Comparison of ENCODE assay signal across 8 cellular contexts in the genomic region with DNA sequence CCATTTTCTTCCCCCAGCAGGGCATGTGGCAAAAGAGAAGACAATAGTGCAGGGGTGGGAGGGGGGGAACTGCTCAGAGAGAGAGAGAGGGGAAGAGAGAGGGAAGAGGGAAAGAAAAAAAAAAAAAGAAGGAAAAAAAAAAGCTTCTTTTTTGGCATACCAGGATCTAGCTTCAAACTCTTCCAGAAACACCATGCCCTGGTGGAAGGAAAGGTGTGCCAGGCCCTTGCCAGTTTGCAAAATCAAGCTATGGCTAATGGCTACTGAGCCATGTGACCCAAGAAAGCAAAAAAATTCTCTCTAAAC. TPM values are rescaled to one million over a fixed set of nuclear protein-coding genes. Genes with fewer than 3 reads are reported as not detected.
A peak's percentile ranks its signal among the peaks of the same experiment; 100 is the strongest.
DNase-seq lines count a peak whose midpoint lies in the region; ATAC-seq and TF ChIP-seq lines count a peak whose summit lies in the region.

No MANE protein-coding gene starts in this region.

- peaks cover 47% of the 10 kb centered on the region for H3K4me1 ChIP-seq in HEK293 (ENCODE audit: control insufficient read depth, insufficient read depth, low read length)
- H3K4me1 ChIP-seq in gastroesophageal sphincter: peaks cover 50 to 100% (median 84%) of the 10 kb centered on the region in 3 donors

- POLR2A ChIA-PET in HEK293 (lab: Yijun Ruan, JAX): interaction anchor here (0.6 to 2.1 kb wide), 11 partner anchors 13 to 175 kb away, joined by 3 to 7 read pairs (median 3); partner anchors contain the start of gene NCOA3

- H3K27ac ChIP-seq in HEK293 (ENCODE audit: extremely low read depth, low read depth, low read length): peak overlapping the region; percentile 97
- H3K27ac ChIP-seq in WERI-Rb-1: peak overlapping the region; percentile 99
- H3K27ac ChIP-seq in gastroesophageal sphincter: peak overlapping the region; percentile 86 to 100 (median 100)
- H3K27ac ChIP-seq in skin epidermis: peak overlapping the region; percentile 38 to 100 (median 98)

- H3K36me3 ChIP-seq in HEK293 (ENCODE audit: control insufficient read depth in 2 of 2, insufficient read depth in 1 of 2, low read length in 2 of 2) (no peaks in the 10 kb centered on the region), WERI-Rb-1 (peaks cover 7% of the 10 kb centered on the region), gastroesophageal sphincter (no peaks in the 10 kb centered on the region)

- CTCF ChIA-PET in HEK293 (lab: Yijun Ruan, JAX): interaction anchor here (0.6 to 3.5 kb wide), 6 partner anchors 17 to 83 kb away, joined by 3 to 26 read pairs (median 4); no protein-coding TSS in a partner anchor

- TF ChIP-seq EP300 in gastroesophageal sphincter (IDR thresholded peaks at IDR 0.05): no peak

- DNase-seq in WERI-Rb-1: no peak
- no peak for DNase-seq in UCSD-AML1 (lab: John Stamatoyannopoulos, UW; ENCODE audit: unreplicated experiment)
- no peak for DNase-seq in germinal center (ENCODE audit: low spot score)
- no peak for DNase-seq in DMS53 treated with DMSO at 0.1 percent for 48 hours (lab: John Stamatoyannopoulos, UW; ENCODE audit: unreplicated experiment)

- no peaks in the 10 kb centered on the region for H3K9me3 ChIP-seq in HEK293 (ENCODE audit: control insufficient read depth, insufficient read depth, low read depth, low read length)
- H3K9me3 ChIP-seq in WERI-Rb-1 (ENCODE audit: severe bottlenecking): no peaks in the 10 kb centered on the region
- no peaks in the 10 kb centered on the region for H3K9me3 ChIP-seq in gastroesophageal sphincter

- no peak for TF ChIP-seq POLR2A in gastroesophageal sphincter (IDR thresholded peaks at IDR 0.05)

- peak overlapping the region; percentile 30 for H3K4me3 ChIP-seq in HEK293 (ENCODE audit: low read depth, low read length)
- H3K4me3 ChIP-seq in WERI-Rb-1 (ENCODE audit: low read depth, low read length): peak overlapping the region; percentile 50
- H3K4me3 ChIP-seq in gastroesophageal sphincter: peak overlapping the region in 1 of 2 donors; percentile 40
- H3K4me3 ChIP-seq in skin epidermis: peak overlapping the region in 6 of 7 experiments; percentile 1 to 27 (median 6)

- H3K27me3 ChIP-seq in WERI-Rb-1 (ENCODE audit: insufficient read depth, low read depth, severe bottlenecking): no peaks in the 10 kb centered on the region
- H3K27me3 ChIP-seq in gastroesophageal sphincter: no peaks in the 10 kb centered on the region

- no peak for TF ChIP-seq CTCF in HEK293 (tag by site-specific recombination; IDR thresholded peaks at IDR 0.05)
- TF ChIP-seq CTCF in WERI-Rb-1 (IDR thresholded peaks at IDR 0.05; ENCODE audit: low read depth, low read length): no peak
- peak in 1 of 4 experiments; percentile 3 for TF ChIP-seq CTCF in gastroesophageal sphincter (IDR thresholded peaks at IDR 0.05)

- ATAC-seq in gastroesophageal sphincter (no peak), HG03135 (IDR thresholded peaks at IDR 0.05; ENCODE audit: unreplicated experiment) (no peak)

TF ChIP-seq in HEK293, 187 proteins besides CTCF, POLR2A, EP300 and RAD21:
- TF ChIP-seq ZNF157 (tag by site-specific recombination; IDR thresholded peaks at IDR 0.05) (no peak), ZNF404 (tag by site-specific recombination; IDR thresholded peaks at IDR 0.05) (no peak), BCL11A (tag by site-specific recombination; IDR thresholded peaks at IDR 0.05; ENCODE audit: low read depth) (no peak), PRDM1 (tag by site-specific recombination; IDR thresholded peaks at IDR 0.05) (peak; percentile 38; the same call in 1 of the 2 replicates), ZNF416 (tag by site-specific recombination; IDR thresholded peaks at IDR 0.05) (no peak)
TF ChIP-seq in HEK293: peak in this region for 1.

RNA-seq across cellular contexts. Expression of gene ZMYND8, which starts 0.3 kb away (rescaled TPM):
- total RNA-seq in gastroesophageal sphincter: 10 to 100 TPM; 32.2 to 78.9 (median 54.4) TPM
